9 cellular contexts compared by ENCODE assay signal in genomic region chr10:91901784-91902677, GRCh38. TPM values are rescaled to one million over a fixed set of nuclear protein-coding genes. Genes with fewer than 3 reads are reported as not detected.
DNase-seq lines count a peak whose midpoint lies in the region; ATAC-seq, FAIRE-seq and TF ChIP-seq lines count a peak whose summit lies in the region.
"Had no signal": no experiment of that assay in that cellular context is flagged by ENCODE, and none has a peak within 500 bp of the region (broad histone marks: within the 10 kb centered on the region; RNA-seq: fewer than 3 reads in every experiment).

No MANE protein-coding gene starts in this region.

- no peak overlapping the region for H3K4me3 ChIP-seq in AG04449 (ENCODE audit: low read depth, low read length)
- H3K4me3 ChIP-seq in kidney (ENCODE audit: low read length in 2 of 2): no peak overlapping the region

- no peaks in the 10 kb centered on the region for H3K4me1 ChIP-seq in kidney (ENCODE audit: control insufficient read depth in 1 of 2, insufficient read depth in 1 of 2, low read depth in 1 of 2, low read length in 2 of 2)

- CTCF ChIA-PET in AG04449 (lab: Yijun Ruan, JAX): interaction anchor here (1.5 kb wide), 1 partner anchor 22 kb away, joined by 3 read pairs; the partner anchor contains the start of gene BTAF1

- H3K27me3 Mint-ChIP-seq in effector memory CD8-positive, alpha-beta T cell: peaks cover 0 to 18% of the 10 kb centered on the region in 2 donors

- no peak for FAIRE-seq in kidney (lab: Jason Lieb, UNC)
- FAIRE-seq: GM18507 had no signal

- no peaks in the 10 kb centered on the region for H3K36me3 ChIP-seq in kidney (ENCODE audit: control insufficient read depth in 1 of 2, insufficient read depth in 2 of 2, low read length in 2 of 2)

- intact Hi-C loops in sciatic nerve (cut with DNase I): no loop called here
- intact Hi-C loops in kidney (cut with DNase I): no loop called here

- POLR2A ChIA-PET in AG04449 (lab: Yijun Ruan, JAX): no interaction called here

- no peak overlapping the region for H3K9ac ChIP-seq in kidney (ENCODE audit: low read length in 2 of 2)

- peak overlapping the region; percentile 71 to 74 for H3K27ac Mint-ChIP-seq in effector memory CD8-positive, alpha-beta T cell

- no peaks in the 10 kb centered on the region for H3K9me3 ChIP-seq in kidney (ENCODE audit: control insufficient read depth in 1 of 2, low read length in 2 of 2)

- H3K4me1 Mint-ChIP-seq in effector memory CD8-positive, alpha-beta T cell (ENCODE audit: low read depth in 2 of 2): peaks cover 13 to 27% of the 10 kb centered on the region in 2 donors

- no peak overlapping the region for H3K4me3 Mint-ChIP-seq in effector memory CD8-positive, alpha-beta T cell

- H3K27ac ChIP-seq in kidney (ENCODE audit: low read depth in 2 of 2, low read length in 2 of 2): no peak overlapping the region

- H3K9me3 Mint-ChIP-seq in effector memory CD8-positive, alpha-beta T cell: no peaks in the 10 kb centered on the region

- H3K36me3 Mint-ChIP-seq in effector memory CD8-positive, alpha-beta T cell (ENCODE audit: insufficient read depth): peaks cover 4% of the 10 kb centered on the region

- TF ChIP-seq CTCF in AG04449 (IDR thresholded peaks at IDR 0.05; ENCODE audit: insufficient read depth, low read length, missing control alignments): no peak
- TF ChIP-seq CTCF in kidney (IDR thresholded peaks at IDR 0.05; ENCODE audit: borderline replicate concordance, extremely low read depth, insufficient read depth): no peak

- peak; percentile 68 for DNase-seq in AG04449 (ENCODE audit: low read depth, low spot score)
- DNase-seq in HT-29 (ENCODE audit: low spot score): peak; percentile 82
- peak; percentile 15 for DNase-seq in activated CD4-positive, CD25-positive, alpha-beta regulatory T cell treated with anti-CD3 and anti-CD28 coated beads, Interleukin-2, amount 50 U/mL, for 16 hours (ENCODE audit: low read depth, low spot score)
- DNase-seq in effector memory CD8-positive, alpha-beta T cell: peak; percentile 16 to 29 (median 25)
- DNase-seq in pulmonary artery endothelial cell (ENCODE audit: low read depth, low spot score): peak; percentile 82
- no peak for DNase-seq in sciatic nerve (ENCODE audit: low spot score)
- no peak for DNase-seq in kidney
- no peak for DNase-seq in midbrain (lab: John Stamatoyannopoulos, UW)

- peak; percentile 100 for ATAC-seq in effector memory CD8-positive, alpha-beta T cell (replicated peaks)
- no peak for ATAC-seq in sciatic nerve

RNA-seq across cellular contexts. Expression of gene FGFBP3, which starts 7.3 kb away (rescaled TPM):
- total RNA-seq in HT-29 (2014; rRNA removed; shearing (Covaris generic)): 0.92 and 0.94 TPM in 2 replicates
- 0.20 and 0.28 TPM in 2 replicates for total RNA-seq in pulmonary artery endothelial cell
- total RNA-seq in sciatic nerve: 6.0 TPM
- 2.7 TPM for total RNA-seq in kidney
- polyA plus RNA-seq in kidney (ENCODE audit: insufficient read depth, low read depth, low replicate concordance): 1.3 TPM

RNA-seq across cellular contexts. Expression of gene BTAF1, which starts 21.5 kb away (rescaled TPM):
- 19.3 and 23.2 TPM in 2 replicates for total RNA-seq in HT-29 (2014; rRNA removed; shearing (Covaris generic))
- total RNA-seq in pulmonary artery endothelial cell: 30.6 and 36.5 TPM in 2 replicates
- 57.1 TPM for total RNA-seq in sciatic nerve
- 35.1 TPM for total RNA-seq in kidney
- 4.3 TPM for polyA plus RNA-seq in kidney (ENCODE audit: insufficient read depth, low read depth, low replicate concordance)

Comparison
In these comparisons a context has a peak if more than half of its experiments do, and no peak if none do; other contexts are left out.
1. DNase-seq: peak in AG04449 (single experiment), HT-29 (single experiment), activated CD4-positive, CD25-positive, alpha-beta regulatory T cell treated with anti-CD3 and anti-CD28 coated beads, Interleukin-2, amount 50 U/mL, for 16 hours (single experiment), effector memory CD8-positive, alpha-beta T cell (3 of 3) and pulmonary artery endothelial cell (single experiment); none in sciatic nerve (single experiment), kidney (single experiment) and midbrain (single experiment).